In the genomic region with DNA sequence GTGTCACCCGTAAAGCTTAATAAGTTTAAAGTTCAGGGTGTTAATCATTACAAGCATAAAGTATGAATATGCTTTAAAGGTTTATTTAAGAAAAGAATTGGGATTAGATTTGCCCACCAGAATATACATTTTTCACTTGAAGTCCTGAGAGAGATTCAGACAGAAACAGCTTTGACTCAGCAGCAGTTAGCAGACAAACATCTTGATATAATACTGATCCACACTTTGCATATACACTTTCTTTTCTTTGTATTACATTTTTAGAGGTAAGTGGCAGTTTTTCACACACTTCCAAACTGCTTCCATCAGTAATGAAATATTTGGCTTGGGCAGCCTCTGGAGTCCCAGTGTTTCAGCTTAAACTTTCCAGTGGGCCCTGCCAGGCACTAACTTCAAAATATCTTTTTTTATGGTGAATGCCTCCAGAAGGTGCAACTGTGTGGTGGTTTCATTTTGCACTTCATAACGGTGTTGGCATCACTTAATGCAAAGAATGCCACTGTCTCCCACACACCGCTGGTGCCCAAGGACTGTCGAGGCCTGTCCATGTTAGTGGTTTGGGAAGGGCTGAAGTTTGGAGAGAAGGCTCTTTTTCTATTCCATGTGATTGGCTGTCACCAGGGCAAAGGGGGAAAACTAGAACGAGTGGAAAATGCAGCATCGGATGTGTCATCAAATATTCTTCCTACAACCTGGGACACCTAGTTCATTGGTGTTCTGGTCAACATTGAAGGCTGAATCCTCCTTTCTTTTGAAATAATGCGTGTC, we compare ENCODE assay signal across 8 cellular contexts.
DNase-seq lines count a peak whose midpoint lies in the region; ATAC-seq lines count a peak whose summit lies in the region.
"Had no signal": no experiment of that assay in that cellular context is flagged by ENCODE, and none has a peak within 500 bp of the region (broad histone marks: within the 10 kb centered on the region; RNA-seq: fewer than 3 reads in every experiment).

No MANE protein-coding gene starts in this region.

- H3K4me1 ChIP-seq in endocrine pancreas (ENCODE audit: control insufficient read depth, insufficient read depth, low read length), result peaks cover 6% of the 10 kb centered on the region

- peak overlapping the region in 13 of 21 experiments; percentile 1 to 71 (median 31) for H3K27ac ChIP-seq in skin epidermis

- H3K4me3 ChIP-seq in endocrine pancreas (ENCODE audit: control insufficient read depth, insufficient read depth, low read length), result peak overlapping the region; percentile 6
- H3K4me3 ChIP-seq in skin epidermis, result no peak overlapping the region

- no peaks in the 10 kb centered on the region for H3K27me3 ChIP-seq in endocrine pancreas (ENCODE audit: control insufficient read depth, insufficient read depth, low read length)

- intact Hi-C loops in posterior cingulate gyrus (cut with DNase I), result no loop called here

- no peaks in the 10 kb centered on the region for H3K36me3 ChIP-seq in endocrine pancreas (ENCODE audit: control insufficient read depth, insufficient read depth, low read length)

- ATAC-seq in GM18868 (IDR thresholded peaks at IDR 0.05; ENCODE audit: unreplicated experiment) (peak; percentile 36), HG03280 (IDR thresholded peaks at IDR 0.05; ENCODE audit: unreplicated experiment) (peak; percentile 40)

- no peaks in the 10 kb centered on the region for H3K9me3 ChIP-seq in endocrine pancreas (ENCODE audit: control insufficient read depth, low read length)

- no peak overlapping the region for H3K9ac ChIP-seq in endocrine pancreas (ENCODE audit: control insufficient read depth, insufficient read depth, low read length)

- DNase-seq in posterior cingulate gyrus (no peak), germinal center (ENCODE audit: low spot score) (no peak), anterior cingulate cortex (lab: John Stamatoyannopoulos, UW) (no peak)
- DNase-seq: H7 had no signal
